ENCODE assay signal across 22 cellular contexts in the genomic region with DNA sequence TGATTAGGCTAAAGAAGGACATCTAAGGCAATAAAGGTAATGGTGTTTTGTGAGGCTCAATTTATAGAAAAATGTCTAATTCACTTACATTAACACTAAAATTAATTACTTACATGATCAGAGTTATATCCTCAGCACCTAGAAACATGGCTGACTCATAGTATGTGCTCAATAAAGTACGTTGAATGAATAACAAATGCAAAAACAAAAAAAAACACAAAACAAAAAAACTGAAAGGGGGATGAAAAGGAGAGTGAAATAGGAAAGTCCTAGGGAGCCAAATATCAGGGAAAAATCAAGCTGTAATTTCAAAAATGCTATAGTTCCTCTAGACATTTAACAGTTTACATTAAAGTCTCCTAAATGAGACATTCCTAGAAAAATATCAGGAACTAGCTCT.
"Had no signal": no experiment of that assay in that cellular context is flagged by ENCODE, and none has a peak within 500 bp of the region (broad histone marks: within the 10 kb centered on the region; RNA-seq: fewer than 3 reads in every experiment).

No MANE protein-coding gene starts in this region.

- H3K4me2 ChIP-seq: KMS-11 had no signal

- DNase-seq: IMR-90, Kasumi-1, MM.1S, NCI-H1092 treated with DMSO at 0.1 percent for 48 hours, NCI-H1436, NCI-H187, NCI-H2029, NCI-H2081 treated with DMSO at 0.1 percent for 48 hours, NCI-H2171, NCI-H226, NCI-H446, NCI-H510A, NCI-H524 treated with DMSO at 0.1 percent for 48 hours, NCI-H69, NCI-H774, Right ventricle myocardium superior, RPMI8226, SIG-M5 had no signal

- H3K36me3 ChIP-seq: SJSA1 had no signal

- H3K9ac ChIP-seq: KMS-11 had no signal

- H3K4me1 ChIP-seq: SJSA1 had no signal

- H3K4me3 ChIP-seq: SJSA1, SK-N-MC had no signal

- FAIRE-seq: RCC 7860 had no signal

- H3K27ac ChIP-seq: KMS-11, SJSA1, SK-N-MC had no signal

- H3K27me3 ChIP-seq: SJSA1 had no signal

- H3K9me3 ChIP-seq: SJSA1 had no signal
